In genomic region chr10:103854265-103854686, GRCh38 we compare ENCODE assay signal across 1 cellular context.
TF ChIP-seq lines count a peak whose summit lies in the region.

No MANE protein-coding gene starts in this region.

TF ChIP-seq in HEK293, 187 proteins besides CTCF, POLR2A, EP300 and RAD21 (continued from another document):
- TF ChIP-seq, protein P1, sequence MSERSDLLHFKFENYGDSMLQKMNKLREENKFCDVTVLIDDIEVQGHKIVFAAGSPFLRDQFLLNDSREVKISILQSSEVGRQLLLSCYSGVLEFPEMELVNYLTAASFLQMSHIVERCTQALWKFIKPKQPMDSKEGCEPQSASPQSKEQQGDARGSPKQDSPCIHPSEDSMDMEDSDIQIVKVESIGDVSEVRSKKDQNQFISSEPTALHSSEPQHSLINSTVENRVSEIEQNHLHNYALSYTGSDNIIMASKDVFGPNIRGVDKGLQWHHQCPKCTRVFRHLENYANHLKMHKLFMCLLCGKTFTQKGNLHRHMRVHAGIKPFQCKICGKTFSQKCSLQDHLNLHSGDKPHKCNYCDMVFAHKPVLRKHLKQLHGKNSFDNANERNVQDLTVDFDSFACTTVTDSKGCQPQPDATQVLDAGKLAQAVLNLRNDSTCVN (tag by site-specific recombination; optimal IDR thresholded peaks at IDR 0.05), result no peak
- TF ChIP-seq ZNF433 (tag by site-specific recombination; IDR thresholded peaks at IDR 0.05; ENCODE audit: low read depth) (no peak), FEZF1 (tag by site-specific recombination; IDR thresholded peaks at IDR 0.05) (no peak), PATZ1 (tag by site-specific recombination; IDR thresholded peaks at IDR 0.05) (no peak), ZNF174 (tag by site-specific recombination; IDR thresholded peaks at IDR 0.05) (no peak), KLF16 (tag by site-specific recombination; IDR thresholded peaks at IDR 0.05) (no peak), ZNF302 (tag by site-specific recombination; IDR thresholded peaks at IDR 0.05; ENCODE audit: low read depth) (no peak)
- TF ChIP-seq, protein P2, sequence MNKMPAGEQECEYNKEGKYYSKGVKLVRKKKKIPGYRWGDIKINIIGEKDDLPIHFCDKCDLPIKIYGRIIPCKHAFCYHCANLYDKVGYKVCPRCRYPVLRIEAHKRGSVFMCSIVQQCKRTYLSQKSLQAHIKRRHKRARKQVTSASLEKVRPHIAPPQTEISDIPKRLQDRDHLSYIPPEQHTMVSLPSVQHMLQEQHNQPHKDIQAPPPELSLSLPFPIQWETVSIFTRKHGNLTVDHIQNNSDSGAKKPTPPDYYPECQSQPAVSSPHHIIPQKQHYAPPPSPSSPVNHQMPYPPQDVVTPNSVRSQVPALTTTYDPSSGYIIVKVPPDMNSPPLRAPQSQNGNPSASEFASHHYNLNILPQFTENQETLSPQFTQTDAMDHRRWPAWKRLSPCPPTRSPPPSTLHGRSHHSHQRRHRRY (tag by site-specific recombination; IDR thresholded peaks at IDR 0.05), result no peak
- TF ChIP-seq, protein P3, sequence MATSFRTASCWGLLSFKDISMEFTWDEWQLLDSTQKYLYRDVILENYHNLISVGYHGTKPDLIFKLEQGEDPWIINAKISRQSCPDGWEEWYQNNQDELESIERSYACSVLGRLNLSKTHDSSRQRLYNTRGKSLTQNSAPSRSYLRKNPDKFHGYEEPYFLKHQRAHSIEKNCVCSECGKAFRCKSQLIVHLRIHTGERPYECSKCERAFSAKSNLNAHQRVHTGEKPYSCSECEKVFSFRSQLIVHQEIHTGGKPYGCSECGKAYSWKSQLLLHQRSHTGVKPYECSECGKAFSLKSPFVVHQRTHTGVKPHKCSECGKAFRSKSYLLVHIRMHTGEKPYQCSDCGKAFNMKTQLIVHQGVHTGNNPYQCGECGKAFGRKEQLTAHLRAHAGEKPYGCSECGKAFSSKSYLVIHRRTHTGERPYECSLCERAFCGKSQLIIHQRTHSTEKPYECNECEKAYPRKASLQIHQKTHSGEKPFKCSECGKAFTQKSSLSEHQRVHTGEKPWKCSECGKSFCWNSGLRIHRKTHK (tag by site-specific recombination; IDR thresholded peaks at IDR 0.05), result no peak
